19 cellular contexts compared by ENCODE assay signal in the genomic region with DNA sequence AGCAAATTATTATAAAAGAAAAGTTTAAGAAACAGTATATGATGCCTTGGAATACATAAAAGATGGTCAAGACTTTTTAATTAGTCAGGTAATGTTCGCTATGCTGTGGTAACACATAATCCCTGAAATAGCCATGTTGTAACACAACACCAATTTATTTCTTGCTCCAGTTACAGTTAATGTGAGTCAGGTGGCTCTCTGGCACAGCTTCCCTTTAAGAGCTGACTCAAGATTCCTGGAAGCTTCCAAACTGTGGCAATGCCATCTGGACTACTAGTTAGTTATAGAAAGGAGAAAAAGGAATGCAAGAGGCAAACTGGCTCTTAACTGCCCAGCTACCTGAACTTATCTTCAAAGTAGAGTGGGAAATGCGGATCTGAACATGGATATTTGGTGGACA.
A peak's percentile ranks its signal among the peaks of the same experiment; 100 is the strongest.
DNase-seq lines count a peak whose midpoint lies in the region; ATAC-seq and TF ChIP-seq lines count a peak whose summit lies in the region.
"Had no signal": no experiment of that assay in that cellular context is flagged by ENCODE, and none has a peak within 500 bp of the region (broad histone marks: within the 10 kb centered on the region; RNA-seq: fewer than 3 reads in every experiment).

No MANE protein-coding gene starts in this region.

- H3K9me2 ChIP-seq in OCI-LY7 (ENCODE audit: insufficient read depth, low read length), result no peaks in the 10 kb centered on the region

- POLR2A ChIA-PET in MCF 10A (lab: Yijun Ruan, JAX) (interaction anchor here (0.8 kb wide), 1 partner anchor 170 kb away, joined by 3 read pairs; no protein-coding TSS in a partner anchor), OCI-LY7 (lab: Charles Lee) (no interaction called here)

- no peak overlapping the region for H3K4me2 ChIP-seq in OCI-LY7 (ENCODE audit: low read length)
- H3K4me2 ChIP-seq: A549 had no signal

- peaks cover 41% of the 10 kb centered on the region for H3K27me3 Mint-ChIP-seq in MCF 10A (ENCODE audit: insufficient read depth, unreplicated experiment)

- no peak overlapping the region for H2AFZ ChIP-seq in OCI-LY7 (ENCODE audit: low read length)

- H3K27me3 ChIP-seq in breast epithelium, result peaks cover 0 to 10% of the 10 kb centered on the region in 2 donors

- ATAC-seq in GM21367 (IDR thresholded peaks at IDR 0.05; ENCODE audit: unreplicated experiment) (no peak), GM19023 (IDR thresholded peaks at IDR 0.05; ENCODE audit: unreplicated experiment) (no peak), GM21528 (IDR thresholded peaks at IDR 0.05; ENCODE audit: low FRiP score, unreplicated experiment) (no peak)
- ATAC-seq: A549; activated CD8-positive, alpha-beta T cell treated with anti-CD3 and anti-CD28 coated beads, Interleukin-2, amount 10 ng/mL, durations not matched to agents 7 days and 5 days; esophagus mucosa had no signal

- DNase-seq in MCF 10A (ENCODE audit: unreplicated experiment) (peak; percentile 82), breast epithelium (ENCODE audit: low spot score in 2 of 2) (no peak), RKO (ENCODE audit: low spot score) (peak; percentile 32), fibroblast of pulmonary artery (ENCODE audit: low read depth) (peak; percentile 0), OCI-LY7 (ENCODE audit: low spot score) (no peak)
- DNase-seq: activated CD8-positive, alpha-beta T cell treated with anti-CD3 and anti-CD28 coated beads, Interleukin-2, amount 10 ng/mL, durations not matched to agents 7 days and 5 days; COR-L47; cortex of kidney; NCI-H2107; nephron progenitor cell; retina; stimulated activated CD4-positive, alpha-beta T cell treated with anti-CD3 and anti-CD28 coated beads, Interleukin-1b, Interleukin-23, amount 100 ng/mL, for 48 hours had no signal

- H3K36me3 ChIP-seq in breast epithelium (no peaks in the 10 kb centered on the region), OCI-LY7 (ENCODE audit: insufficient read depth, low read length) (no peaks in the 10 kb centered on the region)

- no peaks in the 10 kb centered on the region for H3K79me2 ChIP-seq in OCI-LY7 (ENCODE audit: insufficient read depth, low read depth, low read length)

- H3K9me3 ChIP-seq in breast epithelium (no peaks in the 10 kb centered on the region), OCI-LY7 (ENCODE audit: low read length) (no peaks in the 10 kb centered on the region)
- H3K9me3 ChIP-seq: A549 had no signal

- no peaks in the 10 kb centered on the region for H3K9me3 Mint-ChIP-seq in MCF 10A (ENCODE audit: unreplicated experiment)
- H3K9me3 Mint-ChIP-seq: activated T-helper 2 cell treated with anti-CD3 and anti-CD28 coated beads, Interferon-gamma antibody, Interleukin-2, Interleukin-4, amounts not matched to agents 10 μg/mL and 5 μg/mL and 100 μg/mL, durations not matched to agents 14 hours and 24 hours and 36 hours had no signal

- no peak for TF ChIP-seq POLR2A in breast epithelium (IDR thresholded peaks at IDR 0.05)

- H3K36me3 Mint-ChIP-seq in MCF 10A (ENCODE audit: insufficient read depth, unreplicated experiment), result no peaks in the 10 kb centered on the region

- no peak overlapping the region for H3K4me3 Mint-ChIP-seq in MCF 10A (ENCODE audit: unreplicated experiment)
- H3K4me3 Mint-ChIP-seq: activated CD8-positive, alpha-beta T cell treated with anti-CD3 and anti-CD28 coated beads, Interleukin-2, amount 10 ng/mL, durations not matched to agents 7 days and 5 days; nephron progenitor cell had no signal

- intact Hi-C loops in MCF 10A (cut with micrococcal nuclease), result no loop called here
- intact Hi-C loops in breast epithelium (cut with DNase I; ENCODE audit: low total_unique reads), result no loop called here
- intact Hi-C loops in OCI-LY7 (cut with micrococcal nuclease; ENCODE audit: unreplicated experiment), result no loop called here

- H3K4me1 ChIP-seq in breast epithelium, result no peaks in the 10 kb centered on the region
- no peaks in the 10 kb centered on the region for H3K4me1 ChIP-seq in OCI-LY7 (ENCODE audit: insufficient read depth, low read length, poor library complexity, severe bottlenecking)
- H3K4me1 ChIP-seq: A549 had no signal

- no peak overlapping the region for H3K27ac ChIP-seq in breast epithelium
- H3K27ac ChIP-seq in OCI-LY7 (ENCODE audit: low read depth, low read length, poor library complexity, severe bottlenecking), result no peak overlapping the region
- H3K27ac ChIP-seq: A549, SK-N-MC had no signal

- CTCF ChIA-PET in MCF 10A (lab: Yijun Ruan, JAX) (no interaction called here), OCI-LY7 (lab: Charles Lee; ENCODE audit: unreplicated experiment) (no interaction called here)

- H3K27ac Mint-ChIP-seq in MCF 10A (ENCODE audit: low read depth, unreplicated experiment), result no peak overlapping the region
- H3K27ac Mint-ChIP-seq: activated CD8-positive, alpha-beta T cell treated with anti-CD3 and anti-CD28 coated beads, Interleukin-2, amount 10 ng/mL, durations not matched to agents 7 days and 5 days; activated T-helper 2 cell treated with anti-CD3 and anti-CD28 coated beads, Interferon-gamma antibody, Interleukin-2, Interleukin-4, amounts not matched to agents 10 μg/mL and 5 μg/mL and 100 μg/mL, durations not matched to agents 14 hours and 24 hours and 36 hours; nephron progenitor cell had no signal

- H3K4me1 Mint-ChIP-seq in MCF 10A (ENCODE audit: insufficient read depth, unreplicated experiment), result no peaks in the 10 kb centered on the region
- H3K4me1 Mint-ChIP-seq: nephron progenitor cell had no signal

- H3K4me3 ChIP-seq in breast epithelium (no peak overlapping the region), fibroblast of pulmonary artery (replicated peaks; ENCODE audit: low read depth, low read length) (no peak overlapping the region), OCI-LY7 (ENCODE audit: low read depth, low read length, poor library complexity, severe bottlenecking) (no peak overlapping the region)
- H3K4me3 ChIP-seq: A549, SK-N-MC had no signal

- TF ChIP-seq CTCF in MCF 10A (IDR thresholded peaks at IDR 0.05; ENCODE audit: unreplicated experiment) (no peak), breast epithelium (IDR thresholded peaks at IDR 0.05) (no peak), fibroblast of pulmonary artery (IDR thresholded peaks at IDR 0.05; ENCODE audit: low read length, missing control alignments) (no peak), OCI-LY7 (conservative IDR thresholded peaks at IDR 0.05; ENCODE audit: low read length) (no peak)

- no TSS peak for BruUV-seq in MCF 10A (replicated peaks; lab: Mats Ljungman, UMichigan)
- BruUV-seq in OCI-LY7 (replicated peaks; lab: Mats Ljungman, UMichigan), result no TSS peak

- no peaks in the 10 kb centered on the region for H4K20me1 ChIP-seq in OCI-LY7 (ENCODE audit: insufficient read depth, low read length)

Comparison
In these comparisons a context has a peak if more than half of its experiments do, and no peak if none do; other contexts are left out.
1. DNase-seq: peak in MCF 10A (single experiment), RKO (single experiment) and fibroblast of pulmonary artery (single experiment); none in breast epithelium (0 of 2) and OCI-LY7 (single experiment).